In the genomic region with DNA sequence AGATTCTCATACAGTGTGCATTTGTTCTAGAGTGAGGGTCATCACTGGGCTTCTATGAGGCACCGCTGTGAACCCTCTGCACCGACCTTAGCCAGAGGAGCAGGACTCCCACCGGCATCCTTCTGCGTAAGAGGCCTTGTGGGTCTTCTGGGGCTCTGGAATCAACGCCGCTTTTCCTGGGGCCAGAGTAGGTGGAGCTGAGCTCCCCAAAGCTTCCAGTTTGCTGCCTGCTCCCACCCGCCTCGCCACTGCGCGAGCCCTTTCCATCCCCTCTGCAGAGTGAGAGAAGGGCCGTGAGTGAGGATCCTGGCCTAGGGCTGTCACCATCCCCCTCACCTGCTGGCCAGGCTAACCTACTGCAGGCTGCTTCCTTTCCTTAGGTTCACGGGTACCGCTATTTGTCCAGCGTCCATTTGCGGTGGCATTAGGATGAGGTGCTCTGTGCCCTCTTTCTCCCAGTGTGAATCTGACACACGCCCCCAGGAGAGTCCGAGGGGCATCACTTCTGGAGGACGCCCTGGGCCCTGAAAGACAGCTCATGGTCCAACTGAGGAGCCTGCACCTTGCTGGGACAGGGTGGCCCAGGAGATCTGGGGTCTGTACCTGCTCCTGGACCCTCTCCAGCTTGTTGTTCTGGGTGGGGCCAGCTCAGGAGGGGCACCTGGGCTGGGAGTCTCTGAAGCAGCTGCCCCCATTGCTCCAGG, we compare ENCODE assay signal across 11 cellular contexts. TPM values are rescaled to one million over a fixed set of nuclear protein-coding genes. Genes with fewer than 3 reads are reported as not detected.
DNase-seq lines count a peak whose midpoint lies in the region; ATAC-seq and TF ChIP-seq lines count a peak whose summit lies in the region.
"Had no signal": no experiment of that assay in that cellular context is flagged by ENCODE, and none has a peak within 500 bp of the region (broad histone marks: within the 10 kb centered on the region; RNA-seq: fewer than 3 reads in every experiment).

No MANE protein-coding gene starts in this region.

- H3K9me2 ChIP-seq in PC-9 (ENCODE audit: insufficient read depth): no peaks in the 10 kb centered on the region

- H3K9ac ChIP-seq in OCI-LY3 (ENCODE audit: low read length): no peak overlapping the region

- DNase-seq in BE2C (no peak), iPS-NIHi7 (ENCODE audit: extremely low spot score) (peak; percentile 72), AG08396 (ENCODE audit: low spot score) (no peak), PC-9 (no peak)
- no peak for DNase-seq in central memory CD4-positive, alpha-beta T cell

- no peaks in the 10 kb centered on the region for H3K9me3 ChIP-seq in BE2C
- no peaks in the 10 kb centered on the region for H3K9me3 ChIP-seq in OCI-LY3 (ENCODE audit: insufficient read depth, low read length)
- H3K9me3 ChIP-seq in PC-9 (ENCODE audit: insufficient read depth, low read depth): no peaks in the 10 kb centered on the region
- H3K9me3 ChIP-seq: upper lobe of right lung had no signal

- no TSS peak for BruUV-seq in PC-9 (replicated peaks; lab: Mats Ljungman, UMichigan)

- H3K79me2 ChIP-seq in OCI-LY3 (ENCODE audit: low read length) (no peaks in the 10 kb centered on the region), PC-9 (ENCODE audit: low read depth) (no peaks in the 10 kb centered on the region)

- CTCF ChIA-PET in PC-9 (lab: Charles Lee): interaction anchor here (0.5 to 1.0 kb wide), 2 partner anchors 18 to 43 kb away, joined by 3 read pairs; no protein-coding TSS in a partner anchor

- H3K4me2 ChIP-seq in OCI-LY3 (ENCODE audit: low read length) (peak overlapping the region; percentile 84), PC-9 (no peak overlapping the region)

- H2AFZ ChIP-seq in OCI-LY3 (ENCODE audit: low read depth, low read length) (peak overlapping the region; percentile 77), PC-9 (no peak overlapping the region)

- no peak overlapping the region for H3K4me3 ChIP-seq in BE2C (ENCODE audit: low read depth, low read length)
- peak overlapping the region; percentile 68 for H3K4me3 ChIP-seq in OCI-LY3 (ENCODE audit: low read length)
- no peak overlapping the region for H3K4me3 ChIP-seq in PC-9

- POLR2A ChIA-PET in PC-9 (lab: Charles Lee; ENCODE audit: unreplicated experiment): interaction anchor here (0.6 kb wide), 2 partner anchors 98 to 337 kb away, joined by 3 to 5 read pairs; no protein-coding TSS in a partner anchor

- no peak overlapping the region for H3K27ac ChIP-seq in OCI-LY3 (ENCODE audit: low read length)
- H3K27ac ChIP-seq in PC-9: no peak overlapping the region
- H3K27ac ChIP-seq: upper lobe of right lung had no signal

- ATAC-seq in GM19372 (IDR thresholded peaks at IDR 0.05; ENCODE audit: low read depth, unreplicated experiment) (peak; percentile 15), GM21447 (IDR thresholded peaks at IDR 0.05; ENCODE audit: unreplicated experiment) (no peak)

- H3K36me3 ChIP-seq in BE2C: no peaks in the 10 kb centered on the region
- H3K36me3 ChIP-seq in OCI-LY3 (replicated peaks; ENCODE audit: low read depth, low read length): no peaks in the 10 kb centered on the region
- no peaks in the 10 kb centered on the region for H3K36me3 ChIP-seq in PC-9 (ENCODE audit: low read depth)
- H3K36me3 ChIP-seq: upper lobe of right lung had no signal

- intact Hi-C loops in PC-9 (cut with micrococcal nuclease; ENCODE audit: unreplicated experiment): loop anchor here (2.0 kb wide), 1 partner anchor 97 kb away; the partner anchor contains the start of gene ZBTB21

- H3K27me3 ChIP-seq in BE2C (peaks cover 3% of the 10 kb centered on the region; the same call in 1 of the 2 replicates), OCI-LY3 (ENCODE audit: low read depth, low read length) (peaks cover 5% of the 10 kb centered on the region), PC-9 (ENCODE audit: insufficient read depth, low read depth) (no peaks in the 10 kb centered on the region)
- H3K27me3 ChIP-seq: upper lobe of right lung had no signal

- no peaks in the 10 kb centered on the region for H3F3A ChIP-seq in PC-9 (ENCODE audit: insufficient read depth, low read depth)

- no peaks in the 10 kb centered on the region for H4K20me1 ChIP-seq in OCI-LY3 (ENCODE audit: insufficient read depth, low read length)
- no peaks in the 10 kb centered on the region for H4K20me1 ChIP-seq in PC-9 (ENCODE audit: insufficient read depth)

- TF ChIP-seq CTCF in BE2C (IDR thresholded peaks at IDR 0.05; ENCODE audit: low read depth, low read length) (0 out of 2 replicates have a peak, but pooled peaks have one; percentile 1), OCI-LY3 (IDR thresholded peaks at IDR 0.05; ENCODE audit: low read depth, low read length) (no peak), PC-9 (conservative IDR thresholded peaks at IDR 0.05) (no peak)

- no peaks in the 10 kb centered on the region for H3K4me1 ChIP-seq in BE2C
- H3K4me1 ChIP-seq in OCI-LY3 (ENCODE audit: low read length): peaks cover 8% of the 10 kb centered on the region; the same call in 1 of the 2 replicates
- H3K4me1 ChIP-seq in PC-9 (replicated peaks; ENCODE audit: insufficient read depth): no peaks in the 10 kb centered on the region

RNA-seq across cellular contexts. Expression of gene UMODL1, which starts 36.2 kb away (rescaled TPM):
- not detected for polyA plus RNA-seq in BE2C (2012; ENCODE audit: insufficient read depth, insufficient read length, low read depth)
- total RNA-seq in PC-9 (2021): 0.25 TPM in 1 of 2 replicates, not detected in the other
- total RNA-seq: fibroblast of villous mesenchyme, posterior vena cava had no signal
